1 cellular context compared by ENCODE assay signal in the genomic region with DNA sequence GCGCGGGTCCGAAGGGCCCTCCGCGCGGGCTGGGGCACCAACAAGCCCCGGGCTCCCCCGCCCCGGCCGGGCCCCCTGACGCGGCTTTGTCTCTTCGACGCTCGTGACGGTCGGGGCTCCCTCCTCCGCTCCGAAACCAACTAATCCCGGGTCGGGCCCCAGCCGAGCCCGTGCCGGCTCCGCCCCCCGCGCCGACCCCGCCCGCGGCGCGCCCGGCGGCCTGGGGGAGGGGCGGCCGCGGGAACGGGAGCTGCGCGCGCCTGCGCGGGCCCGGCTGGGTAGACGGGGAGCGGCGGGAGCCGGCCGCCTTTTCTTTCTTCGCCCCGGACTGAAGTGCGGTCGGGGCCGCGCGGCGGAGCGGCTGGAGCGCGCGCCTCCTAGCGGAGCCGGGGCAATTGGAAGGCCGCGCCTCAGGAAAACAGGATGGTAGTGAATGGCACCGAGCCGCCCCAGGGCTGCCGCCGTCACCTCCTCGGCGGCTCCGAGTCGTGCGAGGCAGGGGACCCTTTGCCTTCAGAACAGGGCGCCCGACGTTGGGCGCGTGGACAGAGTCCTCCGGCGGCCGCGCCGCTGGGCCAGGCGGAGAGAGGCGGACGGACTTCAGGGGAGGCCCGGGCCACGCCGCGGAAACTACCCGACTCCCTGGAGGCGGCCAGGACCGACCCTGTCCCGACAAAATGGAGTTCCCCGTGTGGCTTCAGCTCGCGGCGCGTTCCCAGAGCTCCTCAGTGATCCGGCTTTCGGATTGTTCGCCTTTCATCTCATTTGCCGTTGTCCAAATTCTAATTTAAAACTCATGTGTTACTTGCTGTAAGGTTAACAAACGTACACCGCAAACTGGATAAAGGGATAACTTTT.
TF ChIP-seq lines count a peak whose summit lies in the region.

A gene with protein sequence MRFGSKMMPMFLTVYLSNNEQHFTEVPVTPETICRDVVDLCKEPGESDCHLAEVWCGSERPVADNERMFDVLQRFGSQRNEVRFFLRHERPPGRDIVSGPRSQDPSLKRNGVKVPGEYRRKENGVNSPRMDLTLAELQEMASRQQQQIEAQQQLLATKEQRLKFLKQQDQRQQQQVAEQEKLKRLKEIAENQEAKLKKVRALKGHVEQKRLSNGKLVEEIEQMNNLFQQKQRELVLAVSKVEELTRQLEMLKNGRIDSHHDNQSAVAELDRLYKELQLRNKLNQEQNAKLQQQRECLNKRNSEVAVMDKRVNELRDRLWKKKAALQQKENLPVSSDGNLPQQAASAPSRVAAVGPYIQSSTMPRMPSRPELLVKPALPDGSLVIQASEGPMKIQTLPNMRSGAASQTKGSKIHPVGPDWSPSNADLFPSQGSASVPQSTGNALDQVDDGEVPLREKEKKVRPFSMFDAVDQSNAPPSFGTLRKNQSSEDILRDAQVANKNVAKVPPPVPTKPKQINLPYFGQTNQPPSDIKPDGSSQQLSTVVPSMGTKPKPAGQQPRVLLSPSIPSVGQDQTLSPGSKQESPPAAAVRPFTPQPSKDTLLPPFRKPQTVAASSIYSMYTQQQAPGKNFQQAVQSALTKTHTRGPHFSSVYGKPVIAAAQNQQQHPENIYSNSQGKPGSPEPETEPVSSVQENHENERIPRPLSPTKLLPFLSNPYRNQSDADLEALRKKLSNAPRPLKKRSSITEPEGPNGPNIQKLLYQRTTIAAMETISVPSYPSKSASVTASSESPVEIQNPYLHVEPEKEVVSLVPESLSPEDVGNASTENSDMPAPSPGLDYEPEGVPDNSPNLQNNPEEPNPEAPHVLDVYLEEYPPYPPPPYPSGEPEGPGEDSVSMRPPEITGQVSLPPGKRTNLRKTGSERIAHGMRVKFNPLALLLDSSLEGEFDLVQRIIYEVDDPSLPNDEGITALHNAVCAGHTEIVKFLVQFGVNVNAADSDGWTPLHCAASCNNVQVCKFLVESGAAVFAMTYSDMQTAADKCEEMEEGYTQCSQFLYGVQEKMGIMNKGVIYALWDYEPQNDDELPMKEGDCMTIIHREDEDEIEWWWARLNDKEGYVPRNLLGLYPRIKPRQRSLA (minus strand): TSS at position 138 of the 858 bp plus-strand sequence. CDS start 267 bp downstream, outside the sequence.

TF ChIP-seq in A549, 52 proteins besides CTCF, POLR2A, EP300 and RAD21 (continued from another document):
- TF ChIP-seq BCL3 (IDR thresholded peaks at IDR 0.05) (peak; percentile 88), TFCP2L1 (CRISPR knock-in tag; IDR thresholded peaks at IDR 0.05) (peak; percentile 88; the same call in 1 of the 2 replicates), HOXB13 (CRISPR knock-in tag; IDR thresholded peaks at IDR 0.05; ENCODE audit: low read depth) (peak; percentile 66; the same call in 1 of the 2 replicates), HOXB5 (CRISPR knock-in tag; IDR thresholded peaks at IDR 0.05) (peak; percentile 69; the same call in 1 of the 2 replicates), FOXS1 (CRISPR knock-in tag; IDR thresholded peaks at IDR 0.05) (0 out of 2 replicates have a peak, but pooled peaks have one; percentile 21), FOSL2 (IDR thresholded peaks at IDR 0.05) (no peak), FOSL2 (CRISPR knock-in tag; IDR thresholded peaks at IDR 0.05) (peak; percentile 35; the same call in 1 of the 2 replicates), MYC (IDR thresholded peaks at IDR 0.05; ENCODE audit: borderline replicate concordance, low read length) (peak; percentile 74; the same call in 1 of the 2 replicates), ZNF302 (CRISPR knock-in tag; IDR thresholded peaks at IDR 0.05) (no peak), FOSB (CRISPR knock-in tag; IDR thresholded peaks at IDR 0.05) (peak; percentile 42; the same call in 1 of the 2 replicates), E2F6 (IDR thresholded peaks at IDR 0.05; ENCODE audit: borderline replicate concordance, low read depth) (0 out of 2 replicates have a peak, but pooled peaks have one; percentile 53), KDM5A (IDR thresholded peaks at IDR 0.05) (no peak)
- TF ChIP-seq, protein P1, sequence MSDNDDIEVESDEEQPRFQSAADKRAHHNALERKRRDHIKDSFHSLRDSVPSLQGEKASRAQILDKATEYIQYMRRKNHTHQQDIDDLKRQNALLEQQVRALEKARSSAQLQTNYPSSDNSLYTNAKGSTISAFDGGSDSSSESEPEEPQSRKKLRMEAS (IDR thresholded peaks at IDR 0.05) = peak; percentile 77
